19 cellular contexts compared by ENCODE assay signal in the genomic region with DNA sequence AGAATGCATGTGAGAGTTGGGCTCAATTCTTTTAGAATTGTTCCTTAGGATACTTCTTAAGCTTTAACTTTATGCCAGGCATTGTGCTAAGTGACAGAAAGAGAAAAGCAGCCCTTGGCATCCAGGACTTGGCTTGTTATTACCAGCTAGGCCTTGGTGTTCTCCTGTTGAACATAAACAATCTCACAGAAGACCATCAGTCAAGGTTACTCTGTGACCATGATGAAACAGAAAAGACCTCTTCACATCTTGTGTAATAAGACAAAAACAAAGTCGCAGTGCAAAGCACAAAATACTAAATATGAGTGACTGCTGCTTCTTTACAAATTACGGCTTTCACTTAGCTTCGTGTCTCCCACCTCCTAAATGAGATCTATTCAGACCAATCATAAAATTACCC.
DNase-seq lines count a peak whose midpoint lies in the region; ATAC-seq, FAIRE-seq and TF ChIP-seq lines count a peak whose summit lies in the region.
"Had no signal": no experiment of that assay in that cellular context is flagged by ENCODE, and none has a peak within 500 bp of the region (broad histone marks: within the 10 kb centered on the region; RNA-seq: fewer than 3 reads in every experiment).

No MANE protein-coding gene starts in this region.

- peak; percentile 61 for FAIRE-seq in GM19239 (lab: Jason Lieb, UNC)
- FAIRE-seq: G401.6, GM12891 had no signal

- no peaks in the 10 kb centered on the region for H3K36me3 ChIP-seq in neutrophil

- peak overlapping the region; percentile 78 for H3K27ac ChIP-seq in epithelial cell of prostate
- H3K27ac ChIP-seq in neutrophil = peak overlapping the region; percentile 69

- H3K4me1 ChIP-seq in neutrophil (ENCODE audit: control insufficient read depth in 1 of 2, insufficient read depth in 1 of 2, low read depth in 1 of 2, low read length in 1 of 2) = peaks cover 22 to 27% of the 10 kb centered on the region in 2 experiments

- H3K9me3 ChIP-seq in neutrophil = no peaks in the 10 kb centered on the region

- DNase-seq in GM19239 (ENCODE audit: insufficient read length, low spot score) (no peak), amniotic epithelial cell (ENCODE audit: low read depth) (peak; percentile 61), epithelial cell of prostate (ENCODE audit: low read depth, low spot score) (no peak), epidermal melanocyte (ENCODE audit: insufficient read length, low spot score) (no peak), NCI-H187 treated with DMSO at 0.1 percent for 48 hours (lab: John Stamatoyannopoulos, UW) (no peak)
- DNase-seq: ACHN; C1 segment of cervical spinal cord; CD4-positive, alpha-beta T cell; DMS153; DMS79 treated with DMSO at 0.1 percent for 48 hours; EL; GOT3; H9; IMR-90; KBM-7 had no signal

- ATAC-seq in HG03097 (IDR thresholded peaks at IDR 0.05; ENCODE audit: low FRiP score, unreplicated experiment) = no peak

- no peaks in the 10 kb centered on the region for H3K27me3 ChIP-seq in neutrophil

- no peak for TF ChIP-seq CTCF in neutrophil (IDR thresholded peaks at IDR 0.05)

- no peak overlapping the region for H3K4me3 ChIP-seq in neutrophil (ENCODE audit: low read depth in 1 of 2, low read length in 1 of 2)
